ENCODE assay signal across 9 cellular contexts in the genomic region with DNA sequence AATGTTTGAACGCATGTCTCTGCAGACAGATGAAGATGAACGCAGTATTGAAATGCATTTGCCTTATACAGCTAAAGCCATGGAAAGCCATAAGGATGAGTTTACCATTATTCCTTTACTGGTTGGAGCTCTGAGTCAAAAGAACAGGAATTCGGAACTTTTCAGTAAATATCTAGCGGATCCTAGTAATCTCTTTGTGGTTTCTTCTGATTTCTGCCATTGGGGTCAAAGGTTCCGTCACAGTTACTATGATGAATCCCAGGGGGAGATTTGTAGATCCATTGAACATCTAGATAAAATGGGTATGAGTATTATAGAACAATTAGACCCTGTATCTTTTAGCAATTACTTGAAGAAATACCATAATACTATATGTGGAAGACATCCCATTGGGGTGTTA. TPM values are rescaled to one million over a fixed set of nuclear protein-coding genes. Genes with fewer than 3 reads are reported as not detected.
DNase-seq lines count a peak whose midpoint lies in the region; FAIRE-seq and TF ChIP-seq lines count a peak whose summit lies in the region.
"Not testable (repeated sequence)": the region's sequence is repeated elsewhere in the genome, so short reads cannot be mapped to it uniquely, and the experiment has no call there.
"Had no signal": no experiment of that assay in that cellular context is flagged by ENCODE, and none has a peak within 500 bp of the region (broad histone marks: within the 10 kb centered on the region; RNA-seq: fewer than 3 reads in every experiment).

No MANE protein-coding gene starts in this region.

- not testable (repeated sequence) for H2BK12ac ChIP-seq in H9 (ENCODE audit: insufficient read length, low read depth, low read length)

- no CpG with 5 or more reads among the region's 5 CpGs for WGBS in H9 (ENCODE audit: extremely low coverage, insufficient read length, low lambda C conversion rate)
- WGBS in small intestine, 3 donors: 82 to 91% (median 86%) methylated on average over 5 of the region's 5 CpGs

- peak overlapping the region; percentile 21 for H3K4me3 ChIP-seq in NT2/D1 (ENCODE audit: insufficient read length, low read depth)
- H3K4me3 ChIP-seq in endothelial cell of umbilical vein (replicated peaks in 1 of 3; ENCODE audit: insufficient read depth in 1 of 3, low read depth in 1 of 3, low read length in 3 of 3); small intestine (ENCODE audit: low read depth in 1 of 2, low read length in 2 of 2): not testable (repeated sequence)

- not testable (repeated sequence) for H2AFZ ChIP-seq in H9 (ENCODE audit: low read length)
- H2AFZ ChIP-seq in endothelial cell of umbilical vein (ENCODE audit: low read depth, low read length): peak overlapping the region; percentile 51

- peaks cover 31% of the 10 kb centered on the region for H3K4me1 Mint-ChIP-seq in CD14-positive monocyte
- peaks cover 28% of the 10 kb centered on the region in 2 experiments for H3K4me1 Mint-ChIP-seq in H9
- H3K4me1 Mint-ChIP-seq in activated CD4-positive, alpha-beta T cell treated with anti-CD3 and anti-CD28 coated beads, Interleukin-2, amount 10 ng/mL, durations not matched to agents 24 days and 14 days: peaks cover 23% of the 10 kb centered on the region
- peaks cover 17% of the 10 kb centered on the region for H3K4me1 Mint-ChIP-seq in activated naive CD8-positive, alpha-beta T cell treated with anti-CD3 and anti-CD28 coated beads for 36 hours
- H3K4me1 Mint-ChIP-seq in mesothelial cell of epicardium: peaks cover 12% of the 10 kb centered on the region

- not testable (repeated sequence) for FAIRE-seq in endothelial cell of umbilical vein (lab: Jason Lieb, UNC)
- FAIRE-seq in small intestine (lab: Jason Lieb, UNC): peak; percentile 39

- POLR2A ChIA-PET in endothelial cell of umbilical vein (lab: Charles Lee): not testable (repeated sequence)

- DNase-seq in CD14-positive monocyte (ENCODE audit: low spot score); H9; NT2/D1 (ENCODE audit: low read depth, low spot score); activated CD4-positive, alpha-beta T cell treated with anti-CD3 and anti-CD28 coated beads, Interleukin-2, amount 10 ng/mL, durations not matched to agents 24 days and 14 days; activated naive CD8-positive, alpha-beta T cell treated with anti-CD3 and anti-CD28 coated beads for 36 hours; endothelial cell of umbilical vein (ENCODE audit: low read depth, low spot score); mesothelial cell of epicardium (ENCODE audit: low spot score in 2 of 2, unreplicated experiment in 2 of 2); small intestine: not testable (repeated sequence)

- not testable (repeated sequence) for H3K27ac ChIP-seq in H9 (ENCODE audit: insufficient read length, low read depth, low read length); endothelial cell of umbilical vein (ENCODE audit: insufficient read depth, low read depth, low read length); small intestine (ENCODE audit: low read depth in 1 of 2, low read length in 1 of 2)

- H3K27ac Mint-ChIP-seq in CD14-positive monocyte; H9; activated CD4-positive, alpha-beta T cell treated with anti-CD3 and anti-CD28 coated beads, Interleukin-2, amount 10 ng/mL, durations not matched to agents 24 days and 14 days; activated naive CD8-positive, alpha-beta T cell treated with anti-CD3 and anti-CD28 coated beads for 36 hours; mesothelial cell of epicardium: not testable (repeated sequence)

- not testable (repeated sequence) for H3K9me3 ChIP-seq in H9 (ENCODE audit: control insufficient read depth, low read depth, low read length); NT2/D1 (ENCODE audit: insufficient read depth, low read length); endothelial cell of umbilical vein (replicated peaks; ENCODE audit: control insufficient read depth, insufficient read depth, low read length); small intestine (ENCODE audit: control insufficient read depth, low read depth)

- not testable (repeated sequence) for H3K9me3 Mint-ChIP-seq in CD14-positive monocyte; H9; activated CD4-positive, alpha-beta T cell treated with anti-CD3 and anti-CD28 coated beads, Interleukin-2, amount 10 ng/mL, durations not matched to agents 24 days and 14 days; activated naive CD8-positive, alpha-beta T cell treated with anti-CD3 and anti-CD28 coated beads for 36 hours; mesothelial cell of epicardium

- not testable (repeated sequence) for TF ChIP-seq POLR2A in endothelial cell of umbilical vein (IDR thresholded peaks at IDR 0.05; ENCODE audit: low read depth, low read length)

- not testable (repeated sequence) for H3K4me1 ChIP-seq in H9 (ENCODE audit: insufficient read depth, low read length); NT2/D1 (ENCODE audit: insufficient read depth, insufficient read length); endothelial cell of umbilical vein (ENCODE audit: control insufficient read depth, extremely low read depth, insufficient read depth, low read length); small intestine (ENCODE audit: control insufficient read depth in 2 of 2, insufficient read depth in 1 of 2, low read depth in 1 of 2, low read length in 1 of 2)

- H3K56ac ChIP-seq in H9 (ENCODE audit: insufficient read length, low read depth, low read length): not testable (repeated sequence)

- not testable (repeated sequence) for H3K23ac ChIP-seq in H9 (ENCODE audit: insufficient read length, low read depth, low read length)

- H2AK5ac ChIP-seq in H9 (ENCODE audit: insufficient read length, low read length): not testable (repeated sequence)

- TF ChIP-seq CTCF in CD14-positive monocyte (IDR thresholded peaks at IDR 0.05); H9 (conservative IDR thresholded peaks at IDR 0.05); endothelial cell of umbilical vein (IDR thresholded peaks at IDR 0.05; ENCODE audit: extremely low read depth in 1 of 2, insufficient read depth in 1 of 2, low read depth in 1 of 2, low read length in 2 of 2); mesothelial cell of epicardium (IDR thresholded peaks at IDR 0.05; ENCODE audit: unreplicated experiment): not testable (repeated sequence)

- H3K9ac ChIP-seq in H9 (ENCODE audit: extremely low read depth, insufficient read length, low read length); NT2/D1 (ENCODE audit: insufficient read length, low read depth); endothelial cell of umbilical vein (replicated peaks; ENCODE audit: extremely low read depth, insufficient read depth, low read length): not testable (repeated sequence)

- not testable (repeated sequence) for BruUV-seq in endothelial cell of umbilical vein (replicated peaks; lab: Mats Ljungman, UMichigan)

- peak overlapping the region; percentile 47 for H3K4me2 ChIP-seq in H9 (ENCODE audit: insufficient read depth, insufficient read length, low read length)
- H3K4me2 ChIP-seq in endothelial cell of umbilical vein (ENCODE audit: insufficient read depth, low read length): peak overlapping the region; percentile 30

- not testable (repeated sequence) for H2BK20ac ChIP-seq in H9 (ENCODE audit: low read depth, low read length, poor library complexity, severe bottlenecking)

- H2BK5ac ChIP-seq in H9 (ENCODE audit: insufficient read length, low read length): not testable (repeated sequence)

- CTCF ChIA-PET in endothelial cell of umbilical vein (lab: Charles Lee): interaction anchor here (0.6 kb wide), 1 partner anchor 10 kb away, joined by 3 read pairs; no protein-coding TSS in a partner anchor

- H2BK120ac ChIP-seq in H9 (ENCODE audit: low read depth, low read length, poor library complexity, severe bottlenecking): not testable (repeated sequence)

- not testable (repeated sequence) for H2BK15ac ChIP-seq in H9 (ENCODE audit: low read depth, low read length)

- H3K36me3 ChIP-seq in NT2/D1 (ENCODE audit: insufficient read depth, insufficient read length, low read length); endothelial cell of umbilical vein (ENCODE audit: control insufficient read depth in 2 of 2, extremely low read depth in 1 of 2, insufficient read depth in 2 of 2, low read length in 2 of 2); small intestine (ENCODE audit: control insufficient read depth in 2 of 2, insufficient read depth in 2 of 2, low read length in 2 of 2): not testable (repeated sequence)

- not testable (repeated sequence) for H3K27me3 ChIP-seq in H9 (ENCODE audit: insufficient read depth, low read length); endothelial cell of umbilical vein (ENCODE audit: control insufficient read depth in 2 of 2, insufficient read depth in 2 of 2, low read length in 2 of 2); small intestine (ENCODE audit: control insufficient read depth in 2 of 2, insufficient read depth in 2 of 2, low read length in 2 of 2)
- H3K27me3 ChIP-seq in NT2/D1 (ENCODE audit: insufficient read depth, insufficient read length): peaks cover 44% of the 10 kb centered on the region

- H3K27me3 Mint-ChIP-seq in CD14-positive monocyte (ENCODE audit: low read depth in 3 of 3) (peaks cover 10 to 17% (median 13%) of the 10 kb centered on the region in 3 donors), H9 (ENCODE audit: low read depth) (peaks cover 45% of the 10 kb centered on the region), mesothelial cell of epicardium (ENCODE audit: low read depth) (peaks cover 43% of the 10 kb centered on the region)
- H3K27me3 Mint-ChIP-seq in activated CD4-positive, alpha-beta T cell treated with anti-CD3 and anti-CD28 coated beads, Interleukin-2, amount 10 ng/mL, durations not matched to agents 24 days and 14 days: peaks cover 15% of the 10 kb centered on the region
- H3K27me3 Mint-ChIP-seq in activated naive CD8-positive, alpha-beta T cell treated with anti-CD3 and anti-CD28 coated beads for 36 hours: peaks cover 12% of the 10 kb centered on the region

- H4K5ac ChIP-seq in H9 (ENCODE audit: insufficient read length, low read depth, low read length): not testable (repeated sequence)

- not testable (repeated sequence) for H4K8ac ChIP-seq in H9 (replicated peaks; ENCODE audit: insufficient read length, low read depth, low read length)

- not testable (repeated sequence) for H3K4ac ChIP-seq in H9 (ENCODE audit: low read depth, low read length)

- not testable (repeated sequence) for H3K14ac ChIP-seq in H9 (ENCODE audit: insufficient read depth, low read length)

- intact Hi-C loops in CD14-positive monocyte (cut with micrococcal nuclease); activated CD4-positive, alpha-beta T cell treated with anti-CD3 and anti-CD28 coated beads, Interleukin-2, amount 10 ng/mL, durations not matched to agents 24 days and 14 days (cut with micrococcal nuclease); endothelial cell of umbilical vein (cut with micrococcal nuclease): not testable (repeated sequence)

- H3K9me1 ChIP-seq in endothelial cell of umbilical vein (replicated peaks; ENCODE audit: control insufficient read depth, extremely low read depth, insufficient read depth, low read length): not testable (repeated sequence)

- not testable (repeated sequence) for H4K20me1 ChIP-seq in H9 (ENCODE audit: control insufficient read depth, insufficient read depth, insufficient read length); endothelial cell of umbilical vein (replicated peaks; ENCODE audit: control insufficient read depth, extremely low read depth, insufficient read depth, low read length)

- not testable (repeated sequence) for H3T11ph ChIP-seq in H9 (ENCODE audit: low read length)

- peaks cover 14% of the 10 kb centered on the region for H3K23me2 ChIP-seq in H9 (ENCODE audit: insufficient read length, low read depth, low read length, poor library complexity, severe bottlenecking)

- H3K36me3 Mint-ChIP-seq in CD14-positive monocyte; H9 (ENCODE audit: insufficient read depth in 1 of 3, low read depth in 3 of 3); activated CD4-positive, alpha-beta T cell treated with anti-CD3 and anti-CD28 coated beads, Interleukin-2, amount 10 ng/mL, durations not matched to agents 24 days and 14 days (ENCODE audit: low read depth); activated naive CD8-positive, alpha-beta T cell treated with anti-CD3 and anti-CD28 coated beads for 36 hours; mesothelial cell of epicardium: not testable (repeated sequence)

- dilution Hi-C loops in endothelial cell of umbilical vein (cut with MboI; ENCODE audit: extremely low pct_ligation_motif_present, low sequenced_read_pairs): not testable (repeated sequence)

- H3K4me3 Mint-ChIP-seq in CD14-positive monocyte: peak overlapping the region; percentile 81 to 88
- peak overlapping the region; percentile 71 to 81 for H3K4me3 Mint-ChIP-seq in H9
- peak overlapping the region; percentile 87 for H3K4me3 Mint-ChIP-seq in activated CD4-positive, alpha-beta T cell treated with anti-CD3 and anti-CD28 coated beads, Interleukin-2, amount 10 ng/mL, durations not matched to agents 24 days and 14 days
- H3K4me3 Mint-ChIP-seq in activated naive CD8-positive, alpha-beta T cell treated with anti-CD3 and anti-CD28 coated beads for 36 hours: peak overlapping the region; percentile 80
- H3K4me3 Mint-ChIP-seq in mesothelial cell of epicardium: peak overlapping the region; percentile 83

- H4K91ac ChIP-seq in H9 (ENCODE audit: insufficient read length, low read depth, low read length): not testable (repeated sequence)

- not testable (repeated sequence) for H3K79me1 ChIP-seq in H9 (ENCODE audit: insufficient read depth, low read depth, low read length, poor library complexity, severe bottlenecking)

- not testable (repeated sequence) for H3K18ac ChIP-seq in H9 (ENCODE audit: insufficient read length, low read depth, low read length)

- not testable (repeated sequence) for H3K79me2 ChIP-seq in H9 (ENCODE audit: insufficient read depth, low read length); endothelial cell of umbilical vein (ENCODE audit: control insufficient read depth, insufficient read depth, low read length)

RNA-seq across cellular contexts. Expression of a gene that starts 4.0 kb away (rescaled TPM):
- polyA plus RNA-seq in CD14-positive monocyte: under 1 TPM; 0.32 to 0.40 TPM
- total RNA-seq in H9 (2021): 1.9 and 2.4 TPM in 2 replicates
- 17.2 and 19.8 TPM in 2 replicates for total RNA-seq in activated CD4-positive, alpha-beta T cell treated with anti-CD3 and anti-CD28 coated beads, Interleukin-2, amount 10 ng/mL, durations not matched to agents 24 days and 14 days
- 1 to 10 TPM; 9.5 to 9.7 TPM for total RNA-seq in activated naive CD8-positive, alpha-beta T cell treated with anti-CD3 and anti-CD28 coated beads for 36 hours
- total RNA-seq in endothelial cell of umbilical vein: 10.8 and 13.3 TPM in 2 replicates
- polyA plus RNA-seq in endothelial cell of umbilical vein: 8.5 and 9.7 TPM in 2 replicates
- polyA plus RNA-seq in endothelial cell of umbilical vein (2011; cell fraction: cytosol; rRNA removed): 9.2 and 9.8 TPM in 2 replicates
- polyA plus RNA-seq in endothelial cell of umbilical vein (2011; cell fraction: nucleus; rRNA removed): 2.9 and 4.0 TPM in 2 replicates
- 17.7 and 18.2 TPM in 2 replicates for polyA plus RNA-seq in endothelial cell of umbilical vein (2012)
- 4.0 and 5.8 TPM in 2 replicates for polyA minus RNA-seq in endothelial cell of umbilical vein
- polyA minus RNA-seq in endothelial cell of umbilical vein (2011; cell fraction: cytosol; rRNA and poly(A)+ RNA removed): 4.5 TPM
- polyA minus RNA-seq in endothelial cell of umbilical vein (2011; cell fraction: nucleus; rRNA and poly(A)+ RNA removed): 0.77 and 2.6 TPM in 2 replicates
- 0.31 TPM in 1 of 3 replicates, not detected in the others for total RNA-seq in mesothelial cell of epicardium
- polyA plus RNA-seq in small intestine: 1 to 10 TPM in 1 of 3 donors, under 1 TPM in 2; 0.54 to 9.0 (median 0.67) TPM
- polyA plus RNA-seq: neural cell had no signal

RNA-seq across cellular contexts. Expression of a gene that starts 25.8 kb away (rescaled TPM):
- polyA plus RNA-seq in CD14-positive monocyte (10 to 100 TPM in 1 of 2 donors, 1 to 10 TPM in 1; 6.0 to 11.0 TPM), endothelial cell of umbilical vein (3.7 and 4.0 TPM in 2 replicates), small intestine (10 to 100 TPM in 2 of 3 donors, 1 to 10 TPM in 1; 8.4 to 13.7 (median 10.1) TPM)
- total RNA-seq in H9 (2021) (8.7 and 10.0 TPM in 2 replicates), endothelial cell of umbilical vein (9.3 and 9.9 TPM in 2 replicates), mesothelial cell of epicardium (12.3 to 14.8 TPM (median 13.0 TPM) in 3 replicates)
- total RNA-seq in activated CD4-positive, alpha-beta T cell treated with anti-CD3 and anti-CD28 coated beads, Interleukin-2, amount 10 ng/mL, durations not matched to agents 24 days and 14 days: 16.0 and 17.5 TPM in 2 replicates
- total RNA-seq in activated naive CD8-positive, alpha-beta T cell treated with anti-CD3 and anti-CD28 coated beads for 36 hours: 10 to 100 TPM in 1 of 2 experiments, 1 to 10 TPM in 1; 9.9 to 10.9 TPM
- 3.2 and 3.9 TPM in 2 replicates for polyA plus RNA-seq in endothelial cell of umbilical vein (2011; cell fraction: cytosol; rRNA removed)
- 5.9 and 10.1 TPM in 2 replicates for polyA plus RNA-seq in endothelial cell of umbilical vein (2011; cell fraction: nucleus; rRNA removed)
- polyA plus RNA-seq in endothelial cell of umbilical vein (2012): 6.7 and 7.3 TPM in 2 replicates
- 6.9 and 8.3 TPM in 2 replicates for polyA minus RNA-seq in endothelial cell of umbilical vein
- 1.8 TPM for polyA minus RNA-seq in endothelial cell of umbilical vein (2011; cell fraction: cytosol; rRNA and poly(A)+ RNA removed)
- 7.9 and 9.7 TPM in 2 replicates for polyA minus RNA-seq in endothelial cell of umbilical vein (2011; cell fraction: nucleus; rRNA and poly(A)+ RNA removed)
